ENCODE assay signal across 1 cellular context in the genomic region with DNA sequence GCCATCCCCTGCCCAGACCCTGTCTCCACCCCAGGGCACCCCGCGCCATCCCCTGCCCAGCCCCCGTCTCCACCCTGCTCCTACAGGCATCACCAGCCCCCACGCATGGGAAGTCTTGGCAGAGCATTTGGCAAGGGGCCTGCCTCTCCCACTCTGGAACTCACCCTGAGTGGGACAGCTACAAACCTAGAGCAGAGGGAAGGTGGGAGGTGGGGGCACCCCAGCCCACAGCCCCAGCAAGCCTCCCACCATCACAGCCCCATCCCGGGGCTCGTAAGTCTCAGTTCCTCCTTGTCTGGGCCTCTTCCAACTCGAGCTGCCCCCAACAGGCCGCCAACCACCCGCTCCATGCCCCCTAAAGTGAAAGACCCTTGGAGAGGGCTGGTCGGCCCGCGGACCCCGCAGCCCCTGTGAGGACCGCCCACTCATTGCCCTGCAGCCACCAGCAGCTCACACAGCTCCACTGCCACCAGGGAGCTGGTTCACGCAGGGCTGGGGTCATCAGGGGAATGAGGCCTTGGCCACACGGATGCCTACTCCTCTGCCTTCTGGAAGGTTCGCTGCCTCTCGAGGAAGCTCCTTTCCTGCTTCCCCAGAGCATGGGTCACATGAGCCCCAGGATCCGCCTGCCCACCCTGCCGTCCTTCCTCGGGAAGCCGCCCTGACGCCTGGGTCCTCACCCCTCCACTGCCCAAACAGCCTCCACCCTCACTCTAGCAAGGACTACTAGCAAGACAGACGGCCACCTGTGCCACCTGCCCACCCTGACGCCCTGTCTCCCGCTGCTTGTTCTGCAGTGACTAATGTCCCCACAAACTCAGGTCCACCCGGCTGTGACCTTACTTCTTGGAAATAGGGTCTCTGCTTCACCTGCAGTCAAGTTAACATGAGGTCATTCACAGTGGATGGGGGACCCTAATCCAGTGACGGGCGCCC.
A peak's percentile ranks its signal among the peaks of the same experiment; 100 is the strongest.
TF ChIP-seq lines count a peak whose summit lies in the region.

No MANE protein-coding gene starts in this region.

TF ChIP-seq in GM12878, 131 proteins besides CTCF, POLR2A, EP300 and RAD21:
- TF ChIP-seq SPI1 (IDR thresholded peaks at IDR 0.05; ENCODE audit: borderline replicate concordance, insufficient read depth, low read depth, low read length): peak; percentile 15; the same call in 1 of the 2 replicates
- TF ChIP-seq, protein P1, sequence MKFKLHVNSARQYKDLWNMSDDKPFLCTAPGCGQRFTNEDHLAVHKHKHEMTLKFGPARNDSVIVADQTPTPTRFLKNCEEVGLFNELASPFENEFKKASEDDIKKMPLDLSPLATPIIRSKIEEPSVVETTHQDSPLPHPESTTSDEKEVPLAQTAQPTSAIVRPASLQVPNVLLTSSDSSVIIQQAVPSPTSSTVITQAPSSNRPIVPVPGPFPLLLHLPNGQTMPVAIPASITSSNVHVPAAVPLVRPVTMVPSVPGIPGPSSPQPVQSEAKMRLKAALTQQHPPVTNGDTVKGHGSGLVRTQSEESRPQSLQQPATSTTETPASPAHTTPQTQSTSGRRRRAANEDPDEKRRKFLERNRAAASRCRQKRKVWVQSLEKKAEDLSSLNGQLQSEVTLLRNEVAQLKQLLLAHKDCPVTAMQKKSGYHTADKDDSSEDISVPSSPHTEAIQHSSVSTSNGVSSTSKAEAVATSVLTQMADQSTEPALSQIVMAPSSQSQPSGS (IDR thresholded peaks at IDR 0.05; ENCODE audit: low read length): no peak
